In genomic region chr5:108193021-108193795, GRCh38 we compare ENCODE assay signal across 15 cellular contexts.
DNase-seq lines count a peak whose midpoint lies in the region; ATAC-seq and TF ChIP-seq lines count a peak whose summit lies in the region.
"Had no signal": no experiment of that assay in that cellular context is flagged by ENCODE, and none has a peak within 500 bp of the region (broad histone marks: within the 10 kb centered on the region; RNA-seq: fewer than 3 reads in every experiment).

No MANE protein-coding gene starts in this region.

- H3K27me3 ChIP-seq in IMR-90 (ENCODE audit: control insufficient read depth, insufficient read depth, low read length) (no peaks in the 10 kb centered on the region), left lung (no peaks in the 10 kb centered on the region)

- DNase-seq in AG10803 (ENCODE audit: low read depth) (peak; percentile 84), IMR-90 (peak; percentile 75), astrocyte of the hippocampus (ENCODE audit: low read depth, low spot score) (peak; percentile 79), left lung (no peak), NCI-H1048 (lab: John Stamatoyannopoulos, UW) (no peak)
- DNase-seq in naive thymus-derived CD8-positive, alpha-beta T cell = no peak
- no peak for DNase-seq in activated CD4-positive, alpha-beta memory T cell treated with anti-CD3 and anti-CD28 coated beads for 36 hours
- DNase-seq: activated naive CD8-positive, alpha-beta T cell treated with anti-CD3 and anti-CD28 coated beads, Interleukin-2, amount 50 U/mL, for 24 hours; C1 segment of cervical spinal cord; Right ventricle myocardium superior; stimulated activated CD4-positive, alpha-beta T cell treated with anti-CD3 and anti-CD28 coated beads, Interleukin-4, amount 100 ng/mL, for 24 hours; stimulated activated naive CD8-positive, alpha-beta T cell treated with anti-CD3 and anti-CD28 coated beads, Interleukin-15, Interleukin-2, amounts not matched to agents 100 U/mL and 50 U/mL, for 24 hours had no signal

- H3K36me3 Mint-ChIP-seq in naive thymus-derived CD8-positive, alpha-beta T cell = peaks cover 0 to 18% (median 14%) of the 10 kb centered on the region in 3 donors
- peaks cover 5% of the 10 kb centered on the region for H3K36me3 Mint-ChIP-seq in activated CD4-positive, alpha-beta memory T cell treated with anti-CD3 and anti-CD28 coated beads for 36 hours

- intact Hi-C loops in IMR-90 (cut with micrococcal nuclease) = loop anchor here (2.0 kb wide), 1 partner anchor 516 kb away; no protein-coding TSS in a partner anchor
- intact Hi-C loops in left lung (cut with DNase I) = no loop called here
- intact Hi-C loops in activated CD4-positive, alpha-beta memory T cell treated with anti-CD3 and anti-CD28 coated beads for 36 hours (cut with micrococcal nuclease) = no loop called here

- H3K18ac ChIP-seq in IMR-90 (ENCODE audit: low read depth, low read length) = no peak overlapping the region

- dilution Hi-C loops in IMR-90 (cut with HindIII; ENCODE audit: low sequenced_read_pairs, unreplicated experiment) = no loop called here

- H2BK5ac ChIP-seq in IMR-90 (ENCODE audit: low read depth, low read length, poor library complexity, severe bottlenecking) = no peak overlapping the region

- H2AFZ ChIP-seq in IMR-90 (replicated peaks; ENCODE audit: low read length, poor library complexity) = no peak overlapping the region
- H2AFZ ChIP-seq: parathyroid adenoma had no signal

- no peak overlapping the region for H4K5ac ChIP-seq in IMR-90 (ENCODE audit: low read depth, low read length)

- H3K4me3 ChIP-seq in AG10803 (ENCODE audit: low read length) (no peak overlapping the region), IMR-90 (ENCODE audit: insufficient read depth, low read depth, low read length) (no peak overlapping the region), left lung (no peak overlapping the region)

- H3K9me3 ChIP-seq in IMR-90 (ENCODE audit: control insufficient read depth, insufficient read depth, low read length) (no peaks in the 10 kb centered on the region), left lung (no peaks in the 10 kb centered on the region)

- no peaks in the 10 kb centered on the region for H4K20me1 ChIP-seq in IMR-90 (ENCODE audit: insufficient read depth, low read length)

- no peak overlapping the region for H3K56ac ChIP-seq in IMR-90 (ENCODE audit: extremely low read depth, insufficient read depth, low read length)

- no peak for TF ChIP-seq POLR2A in IMR-90 (IDR thresholded peaks at IDR 0.05; ENCODE audit: low read depth, low read length)

- peak overlapping the region; percentile 36; the same call in 1 of the 2 replicates for H2BK120ac ChIP-seq in IMR-90 (ENCODE audit: low read depth, low read length)

- no peaks in the 10 kb centered on the region for H3K79me1 ChIP-seq in IMR-90 (ENCODE audit: low read depth in 1 of 2, low read length in 2 of 2)

- TF ChIP-seq RAD21 in IMR-90 (IDR thresholded peaks at IDR 0.05; ENCODE audit: low read length) = no peak

- TF ChIP-seq CTCF in AG10803 (conservative IDR thresholded peaks at IDR 0.05; ENCODE audit: low read length) (no peak), IMR-90 (conservative IDR thresholded peaks at IDR 0.05; ENCODE audit: low read depth, low read length) (no peak), left lung (IDR thresholded peaks at IDR 0.05) (no peak)

- no peak overlapping the region for H3K27ac ChIP-seq in IMR-90 (ENCODE audit: insufficient read depth, low read length)
- no peak overlapping the region for H3K27ac ChIP-seq in left lung
- H3K27ac ChIP-seq: parathyroid adenoma, VCaP had no signal

- H3K14ac ChIP-seq in IMR-90 (replicated peaks; ENCODE audit: low read depth, low read length) = peak overlapping the region; percentile 76; the same call in 1 of the 2 replicates

- H3K27me3 Mint-ChIP-seq in naive thymus-derived CD8-positive, alpha-beta T cell = no peaks in the 10 kb centered on the region
- no peaks in the 10 kb centered on the region for H3K27me3 Mint-ChIP-seq in activated CD4-positive, alpha-beta memory T cell treated with anti-CD3 and anti-CD28 coated beads for 36 hours
- H3K27me3 Mint-ChIP-seq: activated naive CD8-positive, alpha-beta T cell treated with anti-CD3 and anti-CD28 coated beads, Interleukin-2, amount 50 U/mL, for 24 hours had no signal

- H2AK9ac ChIP-seq in IMR-90 (replicated peaks; ENCODE audit: low read depth, low read length, poor library complexity) = no peak overlapping the region

- H3K4me1 ChIP-seq in IMR-90 (ENCODE audit: control insufficient read depth, insufficient read depth, low read length) = peaks cover 3% of the 10 kb centered on the region; the same call in 1 of the 2 replicates
- no peaks in the 10 kb centered on the region for H3K4me1 ChIP-seq in left lung

- peaks cover 0 to 3% (median 0%) of the 10 kb centered on the region in 4 donors for H3K4me1 Mint-ChIP-seq in naive thymus-derived CD8-positive, alpha-beta T cell
- H3K4me1 Mint-ChIP-seq in activated CD4-positive, alpha-beta memory T cell treated with anti-CD3 and anti-CD28 coated beads for 36 hours (ENCODE audit: low read depth) = no peaks in the 10 kb centered on the region
- H3K4me1 Mint-ChIP-seq: activated naive CD8-positive, alpha-beta T cell treated with anti-CD3 and anti-CD28 coated beads, Interleukin-2, amount 50 U/mL, for 24 hours had no signal

- no peaks in the 10 kb centered on the region for H3K9me1 ChIP-seq in IMR-90 (ENCODE audit: insufficient read depth, low read length)

- H3K36me3 ChIP-seq in IMR-90 (ENCODE audit: control insufficient read depth, insufficient read depth, low read length) (no peaks in the 10 kb centered on the region), left lung (no peaks in the 10 kb centered on the region)

- H3K4me3 Mint-ChIP-seq in naive thymus-derived CD8-positive, alpha-beta T cell = no peak overlapping the region
- H3K4me3 Mint-ChIP-seq in activated CD4-positive, alpha-beta memory T cell treated with anti-CD3 and anti-CD28 coated beads for 36 hours = no peak overlapping the region
- H3K4me3 Mint-ChIP-seq: activated naive CD8-positive, alpha-beta T cell treated with anti-CD3 and anti-CD28 coated beads, Interleukin-2, amount 50 U/mL, for 24 hours had no signal

- no CpG with 5 or more reads among the region's 2 CpGs for WGBS in IMR-90 (ENCODE audit: extremely low coverage in 2 of 2, insufficient read length in 1 of 2), 2 experiments

- peak overlapping the region; percentile 69 for H3K4ac ChIP-seq in IMR-90 (ENCODE audit: low read depth, low read length)

- in situ Hi-C loops in IMR-90 (cut with MboI; ENCODE audit: low sequenced_read_pairs) = no loop called here

- H3K9me3 Mint-ChIP-seq in naive thymus-derived CD8-positive, alpha-beta T cell = no peaks in the 10 kb centered on the region
- no peaks in the 10 kb centered on the region for H3K9me3 Mint-ChIP-seq in activated CD4-positive, alpha-beta memory T cell treated with anti-CD3 and anti-CD28 coated beads for 36 hours
- H3K9me3 Mint-ChIP-seq: activated naive CD8-positive, alpha-beta T cell treated with anti-CD3 and anti-CD28 coated beads, Interleukin-2, amount 50 U/mL, for 24 hours had no signal

- peak overlapping the region in 1 of 10 donors; percentile 2 for H3K27ac Mint-ChIP-seq in naive thymus-derived CD8-positive, alpha-beta T cell
- no peak overlapping the region for H3K27ac Mint-ChIP-seq in activated CD4-positive, alpha-beta memory T cell treated with anti-CD3 and anti-CD28 coated beads for 36 hours
- H3K27ac Mint-ChIP-seq: activated naive CD8-positive, alpha-beta T cell treated with anti-CD3 and anti-CD28 coated beads, Interleukin-2, amount 50 U/mL, for 24 hours had no signal

- no peak overlapping the region for H4K8ac ChIP-seq in IMR-90 (ENCODE audit: low read depth in 2 of 2, low read length in 2 of 2)

- no peak overlapping the region for H3K9ac ChIP-seq in IMR-90 (ENCODE audit: low read depth, low read length)
- H3K9ac ChIP-seq: parathyroid adenoma had no signal

- H2BK20ac ChIP-seq in IMR-90 (ENCODE audit: low read depth, low read length) = no peak overlapping the region

- CTCF ChIA-PET in IMR-90 (lab: Yijun Ruan, JAX) = interaction anchor here (0.6 kb wide), 2 partner anchors 402 to 734 kb away, joined by 3 to 5 read pairs; no protein-coding TSS in a partner anchor
- CTCF ChIA-PET in activated CD4-positive, alpha-beta memory T cell treated with anti-CD3 and anti-CD28 coated beads for 36 hours (lab: Charles Lee) = interaction anchor here (0.7 kb wide), 1 partner anchor 67 kb away, joined by 3 read pairs; no protein-coding TSS in a partner anchor

- POLR2A ChIA-PET in IMR-90 (lab: Charles Lee; ENCODE audit: unreplicated experiment) = no interaction called here
- POLR2A ChIA-PET in naive thymus-derived CD8-positive, alpha-beta T cell (lab: Charles Lee) = no interaction called here
- POLR2A ChIA-PET in activated CD4-positive, alpha-beta memory T cell treated with anti-CD3 and anti-CD28 coated beads for 36 hours (lab: Charles Lee) = no interaction called here

- peak; percentile 93 for ATAC-seq in IMR-90 (ENCODE audit: low read depth)
- peak; percentile 64 for ATAC-seq in left lung
- no peak for ATAC-seq in naive thymus-derived CD8-positive, alpha-beta T cell
- no peak for ATAC-seq in GM21390 (IDR thresholded peaks at IDR 0.05; ENCODE audit: unreplicated experiment)
- ATAC-seq: activated naive CD8-positive, alpha-beta T cell treated with anti-CD3 and anti-CD28 coated beads, Interleukin-2, amount 50 U/mL, for 24 hours; stimulated activated naive CD8-positive, alpha-beta T cell treated with anti-CD3 and anti-CD28 coated beads, Interleukin-15, Interleukin-2, amounts not matched to agents 100 U/mL and 50 U/mL, for 24 hours had no signal

- no peak overlapping the region for H2BK15ac ChIP-seq in IMR-90 (ENCODE audit: low read depth, low read length)

- no peak overlapping the region for H3K4me2 ChIP-seq in IMR-90 (ENCODE audit: low read depth, low read length)

- no TSS peak for BruUV-seq in IMR-90 (replicated peaks; lab: Mats Ljungman, UMichigan)

- H2AK5ac ChIP-seq in IMR-90 (ENCODE audit: low read depth, low read length) = peak overlapping the region; percentile 76; the same call in 1 of the 2 replicates

- no peak overlapping the region for H4K91ac ChIP-seq in IMR-90 (ENCODE audit: insufficient read depth, low read depth, low read length)

- no peak overlapping the region for H3K23ac ChIP-seq in IMR-90 (ENCODE audit: low read depth, low read length)

TF ChIP-seq in IMR-90, 13 proteins besides CTCF, POLR2A, EP300 and RAD21 (continues in another document):
- TF ChIP-seq SMC3 (IDR thresholded peaks at IDR 0.05; ENCODE audit: low read depth, low read length) (no peak), MAFK (IDR thresholded peaks at IDR 0.05; ENCODE audit: low read depth, low read length) (no peak), CHD1 (IDR thresholded peaks at IDR 0.05; ENCODE audit: low read depth, low read length) (no peak), FOS (IDR thresholded peaks at IDR 0.05; ENCODE audit: low read depth, low read length) (no peak)

Comparison
In these comparisons a context has a peak if more than half of its experiments do, and no peak if none do; other contexts are left out.
1. DNase-seq: peak in AG10803 (single experiment), IMR-90 (single experiment) and astrocyte of the hippocampus (single experiment); none in left lung (0 of 2), naive thymus-derived CD8-positive, alpha-beta T cell (0 of 10), activated CD4-positive, alpha-beta memory T cell treated with anti-CD3 and anti-CD28 coated beads for 36 hours (single experiment) and NCI-H1048 (single experiment).
2. ATAC-seq: peak in IMR-90 (single experiment) and left lung (single experiment); none in naive thymus-derived CD8-positive, alpha-beta T cell (0 of 2) and GM21390 (single experiment).